In genomic region chr12:121132601-121133481, GRCh38 we compare ENCODE assay signal across 1 cellular context.
A peak's percentile ranks its signal among the peaks of the same experiment; 100 is the strongest.
TF ChIP-seq lines count a peak whose summit lies in the region.

P2RX7 (plus strand) TSS chr12:121132876; CDS start chr12:121132971, 95 bp downstream.

TF ChIP-seq in SK-N-SH, 30 proteins besides CTCF, POLR2A, EP300 and RAD21 (continued from another document):
- TF ChIP-seq SMC3 (IDR thresholded peaks at IDR 0.05; ENCODE audit: low read depth, low read length) (peak; percentile 9; the same call in 1 of the 2 replicates), JUND (IDR thresholded peaks at IDR 0.05) (no peak), ELF1 (IDR thresholded peaks at IDR 0.05) (no peak), PBX3 (IDR thresholded peaks at IDR 0.05) (peak; percentile 54; the same call in 1 of the 2 replicates), TCF12 (IDR thresholded peaks at IDR 0.05) (peak; percentile 61), FOSL2 (IDR thresholded peaks at IDR 0.05; ENCODE audit: borderline replicate concordance, low read depth) (0 out of 2 replicates have a peak, but pooled peaks have one; percentile 2), REST (IDR thresholded peaks at IDR 0.05; ENCODE audit: low read depth, low read length) (no peak), POLR2AphosphoS5 (IDR thresholded peaks at IDR 0.05; ENCODE audit: low read depth, low read length) (no peak), NRF1 (IDR thresholded peaks at IDR 0.05; ENCODE audit: low read depth, low read length) (0 out of 2 replicates have a peak, but pooled peaks have one; percentile 14), USF2 (IDR thresholded peaks at IDR 0.05; ENCODE audit: borderline replicate concordance, low read depth, low read length) (no peak), RFX5 (IDR thresholded peaks at IDR 0.05; ENCODE audit: low read length) (no peak), RCOR1 (IDR thresholded peaks at IDR 0.05; ENCODE audit: low read length) (0 out of 2 replicates have a peak, but pooled peaks have one; percentile 20), IRF3 (IDR thresholded peaks at IDR 0.05; ENCODE audit: low read depth, low read length) (no peak), TAF1 (IDR thresholded peaks at IDR 0.05; ENCODE audit: borderline replicate concordance, low read depth, low read length) (no peak), ZBTB33 (IDR thresholded peaks at IDR 0.05; ENCODE audit: borderline replicate concordance, low read depth) (no peak), GABPA (IDR thresholded peaks at IDR 0.05; ENCODE audit: low read depth) (no peak)
- TF ChIP-seq, protein P1, sequence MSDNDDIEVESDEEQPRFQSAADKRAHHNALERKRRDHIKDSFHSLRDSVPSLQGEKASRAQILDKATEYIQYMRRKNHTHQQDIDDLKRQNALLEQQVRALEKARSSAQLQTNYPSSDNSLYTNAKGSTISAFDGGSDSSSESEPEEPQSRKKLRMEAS (IDR thresholded peaks at IDR 0.05; ENCODE audit: low read depth), result peak; percentile 71
